Comparison of ENCODE assay signal across 8 cellular contexts in the genomic region with DNA sequence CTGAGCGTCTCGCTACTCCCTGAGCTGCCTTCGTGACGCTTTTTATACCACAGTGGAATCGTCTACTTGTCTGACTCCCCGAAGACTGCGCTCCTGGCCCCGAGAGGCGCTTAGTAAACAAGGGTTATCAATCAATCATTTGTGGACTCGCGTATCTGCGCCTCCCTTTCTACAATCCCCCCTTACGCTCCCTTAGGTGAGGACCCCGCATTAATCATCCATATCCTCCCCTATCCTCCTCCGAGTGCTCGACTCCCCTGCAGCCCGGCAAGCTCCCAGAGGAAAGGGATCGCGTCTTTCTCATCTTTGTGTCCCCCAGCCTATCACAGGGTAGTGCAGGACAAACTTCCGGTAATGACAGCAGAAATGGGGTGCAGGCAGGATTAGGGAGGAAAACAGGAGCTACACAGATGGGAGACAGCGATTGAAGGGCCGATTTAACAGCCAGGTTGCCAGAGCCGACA. TPM values are rescaled to one million over a fixed set of nuclear protein-coding genes. Genes with fewer than 3 reads are reported as not detected.
DNase-seq lines count a peak whose midpoint lies in the region; ATAC-seq and TF ChIP-seq lines count a peak whose summit lies in the region.

No MANE protein-coding gene starts in this region.

- TF ChIP-seq EP300 in ovary (IDR thresholded peaks at IDR 0.05) = no peak

- 0 to 1% (median 0%) methylated on average over 23 of the region's 23 CpGs for WGBS in ovary, 3 donors

- H3K36me3 ChIP-seq in ES-I3 (ENCODE audit: insufficient read depth, low read length) = no peaks in the 10 kb centered on the region; the same call in 1 of the 2 replicates
- no peaks in the 10 kb centered on the region for H3K36me3 ChIP-seq in ovary

- DNase-seq in NCI-H526 (lab: John Stamatoyannopoulos, UW) = peak; percentile 36 to 53
- DNase-seq in activated T-helper 2 cell treated with anti-CD3 and anti-CD28 coated beads, Interferon-gamma antibody, Interleukin-2, Interleukin-4, amounts not matched to agents 10 μg/mL and 5 μg/mL and 100 μg/mL, durations not matched to agents 14 hours and 24 hours and 36 hours (ENCODE audit: low spot score) = peak; percentile 43
- DNase-seq in glutamatergic neuron = peak; percentile 55
- DNase-seq in ovary = peak; percentile 23 to 43 (median 24)
- no peak for DNase-seq in GM19238 (ENCODE audit: insufficient read length, low spot score)

- H3K4me1 Mint-ChIP-seq in activated T-helper 2 cell treated with anti-CD3 and anti-CD28 coated beads, Interferon-gamma antibody, Interleukin-2, Interleukin-4, amounts not matched to agents 10 μg/mL and 5 μg/mL and 100 μg/mL, durations not matched to agents 14 hours and 24 hours and 36 hours (ENCODE audit: low read depth) = peaks cover 21% of the 10 kb centered on the region
- peaks cover 18% of the 10 kb centered on the region for H3K4me1 Mint-ChIP-seq in glutamatergic neuron (ENCODE audit: low read depth, unreplicated experiment)

- no peak for TF ChIP-seq POLR2A in ovary (IDR thresholded peaks at IDR 0.05)

- TF ChIP-seq CTCF in 22Rv1 (IDR thresholded peaks at IDR 0.05) (no peak), glutamatergic neuron (IDR thresholded peaks at IDR 0.05; ENCODE audit: partially characterized antibody, unreplicated experiment) (no peak), ovary (IDR thresholded peaks at IDR 0.05) (no peak)

- no peaks in the 10 kb centered on the region for H3K9me3 Mint-ChIP-seq in activated T-helper 2 cell treated with anti-CD3 and anti-CD28 coated beads, Interferon-gamma antibody, Interleukin-2, Interleukin-4, amounts not matched to agents 10 μg/mL and 5 μg/mL and 100 μg/mL, durations not matched to agents 14 hours and 24 hours and 36 hours
- peaks cover 3% of the 10 kb centered on the region for H3K9me3 Mint-ChIP-seq in glutamatergic neuron (ENCODE audit: unreplicated experiment)

- H3K36me3 Mint-ChIP-seq in activated T-helper 2 cell treated with anti-CD3 and anti-CD28 coated beads, Interferon-gamma antibody, Interleukin-2, Interleukin-4, amounts not matched to agents 10 μg/mL and 5 μg/mL and 100 μg/mL, durations not matched to agents 14 hours and 24 hours and 36 hours (ENCODE audit: low read depth) = peaks cover 16% of the 10 kb centered on the region
- no peaks in the 10 kb centered on the region for H3K36me3 Mint-ChIP-seq in glutamatergic neuron (ENCODE audit: unreplicated experiment)

- H3K4me3 Mint-ChIP-seq in activated T-helper 2 cell treated with anti-CD3 and anti-CD28 coated beads, Interferon-gamma antibody, Interleukin-2, Interleukin-4, amounts not matched to agents 10 μg/mL and 5 μg/mL and 100 μg/mL, durations not matched to agents 14 hours and 24 hours and 36 hours (ENCODE audit: low read depth) = no peak overlapping the region
- H3K4me3 Mint-ChIP-seq in glutamatergic neuron (ENCODE audit: unreplicated experiment) = no peak overlapping the region

- no peak overlapping the region for H3K27ac Mint-ChIP-seq in activated T-helper 2 cell treated with anti-CD3 and anti-CD28 coated beads, Interferon-gamma antibody, Interleukin-2, Interleukin-4, amounts not matched to agents 10 μg/mL and 5 μg/mL and 100 μg/mL, durations not matched to agents 14 hours and 24 hours and 36 hours
- H3K27ac Mint-ChIP-seq in glutamatergic neuron (ENCODE audit: unreplicated experiment) = no peak overlapping the region

- no peaks in the 10 kb centered on the region for H3K27me3 ChIP-seq in ovary

- peak; percentile 14 for ATAC-seq in HG02759 (IDR thresholded peaks at IDR 0.05; ENCODE audit: unreplicated experiment)

- H3K4me3 ChIP-seq in ovary = peak overlapping the region; percentile 77

- H3K9ac ChIP-seq in ES-I3 (ENCODE audit: low read depth, low read length) = peak overlapping the region; percentile 65

- H3K9me3 ChIP-seq in ES-I3 (ENCODE audit: control insufficient read depth, insufficient read depth, low read length) (no peaks in the 10 kb centered on the region), ovary (no peaks in the 10 kb centered on the region)

- H3K27ac ChIP-seq in 22Rv1 (peak overlapping the region; percentile 83), ovary (peak overlapping the region; percentile 82 to 84)

- no peaks in the 10 kb centered on the region for H3K27me3 Mint-ChIP-seq in activated T-helper 2 cell treated with anti-CD3 and anti-CD28 coated beads, Interferon-gamma antibody, Interleukin-2, Interleukin-4, amounts not matched to agents 10 μg/mL and 5 μg/mL and 100 μg/mL, durations not matched to agents 14 hours and 24 hours and 36 hours (ENCODE audit: low read depth)
- H3K27me3 Mint-ChIP-seq in glutamatergic neuron (ENCODE audit: unreplicated experiment) = peaks cover 5% of the 10 kb centered on the region

- peaks cover 8% of the 10 kb centered on the region; the same call in 1 of the 2 replicates for H3K4me1 ChIP-seq in ES-I3 (ENCODE audit: insufficient read depth, low read length)
- peaks cover 6% of the 10 kb centered on the region for H3K4me1 ChIP-seq in ovary (ENCODE audit: insufficient read depth)

- intact Hi-C loops in activated T-helper 2 cell treated with anti-CD3 and anti-CD28 coated beads, Interferon-gamma antibody, Interleukin-2, Interleukin-4, amounts not matched to agents 10 μg/mL and 5 μg/mL and 100 μg/mL, durations not matched to agents 14 hours and 24 hours and 36 hours (cut with micrococcal nuclease) = loop anchor here (2.0 to 10.0 kb wide), 6 partner anchors 150 to 1995 kb away; a partner anchor contains a TSS
- intact Hi-C loops in ovary (cut with DNase I) = loop anchor here in 2 of 4 donors (5.0 to 10.0 kb wide), 2 partner anchors 160 to 178 kb away; a partner anchor contains a TSS

RNA-seq across cellular contexts. Expression of a gene that starts 0.5 kb away (rescaled TPM):
- total RNA-seq in activated T-helper 2 cell treated with anti-CD3 and anti-CD28 coated beads, Interferon-gamma antibody, Interleukin-2, Interleukin-4, amounts not matched to agents 10 μg/mL and 5 μg/mL and 100 μg/mL, durations not matched to agents 14 hours and 24 hours and 36 hours = 128 and 133 TPM in 2 replicates
- total RNA-seq in glutamatergic neuron (ENCODE audit: unreplicated experiment) (309 TPM), ovary (100 to 1,000 TPM; 165 to 337 (median 268) TPM)
- polyA plus RNA-seq in ovary = 100 to 1,000 TPM; 267 to 406 TPM

RNA-seq across cellular contexts. Expression of a gene that starts 0.9 kb away (rescaled TPM):
- total RNA-seq in activated T-helper 2 cell treated with anti-CD3 and anti-CD28 coated beads, Interferon-gamma antibody, Interleukin-2, Interleukin-4, amounts not matched to agents 10 μg/mL and 5 μg/mL and 100 μg/mL, durations not matched to agents 14 hours and 24 hours and 36 hours = 12.8 and 13.2 TPM in 2 replicates
- total RNA-seq in glutamatergic neuron (ENCODE audit: unreplicated experiment) = 10.7 TPM
- 1 to 10 TPM; 1.8 to 4.7 (median 3.0) TPM for total RNA-seq in ovary
- 1 to 10 TPM; 1.9 to 5.2 TPM for polyA plus RNA-seq in ovary

RNA-seq across cellular contexts. Expression of a gene that starts 34.5 kb away (rescaled TPM):
- not detected in 2 replicates for total RNA-seq in activated T-helper 2 cell treated with anti-CD3 and anti-CD28 coated beads, Interferon-gamma antibody, Interleukin-2, Interleukin-4, amounts not matched to agents 10 μg/mL and 5 μg/mL and 100 μg/mL, durations not matched to agents 14 hours and 24 hours and 36 hours
- total RNA-seq in glutamatergic neuron (ENCODE audit: unreplicated experiment) = not detected
- total RNA-seq in ovary = 10 to 100 TPM in 1 of 7 donors, 1 to 10 TPM in 2, under 1 TPM in 2, not detected in 2; 0.37 to 49.6 (median 1.2) TPM
- under 1 TPM; 0.05 to 0.22 TPM for polyA plus RNA-seq in ovary
